Comparison of ENCODE assay signal across 36 cellular contexts in the genomic region with DNA sequence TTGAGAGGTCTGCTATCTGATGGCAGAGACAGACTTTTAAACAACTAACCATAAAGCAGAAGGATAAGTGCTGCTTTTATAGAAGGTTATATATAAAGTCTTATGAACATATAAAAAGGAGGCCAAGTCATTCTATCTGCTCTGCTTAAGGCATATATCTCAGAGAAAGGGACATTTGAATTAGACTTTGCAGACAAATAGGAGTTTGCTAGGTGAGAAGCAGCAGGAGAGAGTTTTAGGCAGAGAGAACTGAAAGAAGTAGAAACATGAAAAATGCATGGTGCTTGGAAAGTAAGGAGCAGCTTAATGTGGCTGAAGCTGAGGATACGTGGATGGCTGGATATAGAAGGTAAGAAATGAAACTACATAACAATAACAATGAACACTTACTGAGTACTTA.
"Had no signal": no experiment of that assay in that cellular context is flagged by ENCODE, and none has a peak within 500 bp of the region (broad histone marks: within the 10 kb centered on the region; RNA-seq: fewer than 3 reads in every experiment).

No MANE protein-coding gene starts in this region.

- H3K4me1 ChIP-seq: adrenal gland, breast epithelium had no signal

- H3K27me3 ChIP-seq: adrenal gland, body of pancreas, brain microvascular endothelial cell, breast epithelium had no signal

- FAIRE-seq: astrocyte, TTC549 had no signal

- DNase-seq: activated B cell treated with CpG ODN at 0.5 μM for 24 hours; activated CD4-positive, alpha-beta memory T cell treated with anti-CD3 and anti-CD28 coated beads for 36 hours; activated CD4-positive, alpha-beta T cell treated with anti-CD3 and anti-CD28 coated beads for 4 hours; activated CD4-positive, alpha-beta T cell treated with anti-CD3 and anti-CD28 coated beads, Interleukin-2, amount 10 ng/mL, durations not matched to agents 24 days and 14 days; activated CD4-positive, alpha-beta T cell treated with anti-CD3 and anti-CD28 coated beads, Interleukin-2, amount 50 U/mL, for 1 hour; activated CD4-positive, alpha-beta T cell treated with anti-CD3 and anti-CD28 coated beads, Interleukin-2, amount 50 U/mL, for 4 hours; activated CD4-positive, CD25-positive, alpha-beta regulatory T cell treated with anti-CD3 and anti-CD28 coated beads, Interleukin-2, amount 50 U/mL, for 72 hours; activated CD8-positive, alpha-beta memory T cell treated with anti-CD3 and anti-CD28 coated beads, Interleukin-2, amount 50 U/mL, for 4 hours; activated CD8-positive, alpha-beta T cell treated with anti-CD3 and anti-CD28 coated beads for 36 hours; activated effector memory CD4-positive, alpha-beta T cell treated with anti-CD3 and anti-CD28 coated beads, Interleukin-2, amount 50 U/mL, for 16 hours; activated gamma-delta T cell treated with Interleukin-2 at 50 U/mL for 16 hours; activated naive CD4-positive, alpha-beta T cell; activated naive CD4-positive, alpha-beta T cell treated with anti-CD3 and anti-CD28 coated beads for 36 hours; activated naive CD4-positive, alpha-beta T cell treated with anti-CD3 and anti-CD28 coated beads, Interleukin-2, amount 50 U/mL, for 16 hours; activated naive CD8-positive, alpha-beta T cell treated with anti-CD3 and anti-CD28 coated beads for 36 hours; activated T-cell treated with anti-CD3 and anti-CD28 coated beads for 4 hours; activated T-cell treated with anti-CD3 and anti-CD28 coated beads, Interleukin-2, amount 50 U/mL, for 1 hour; activated T-cell treated with anti-CD3 and anti-CD28 coated beads, Interleukin-2, amount 50 U/mL, for 4 hours; activated T-cell treated with anti-CD3 and anti-CD28 coated beads, Interleukin-2, amount 50 U/mL, for 72 hours; adrenal gland; amniotic stem cell; aorta; body of pancreas; brain microvascular endothelial cell; central memory CD4-positive, alpha-beta T cell; T-helper 2 cell; T-helper 9 cell had no signal

- H3K4me3 ChIP-seq: adrenal gland, body of pancreas, breast epithelium had no signal

- H3K27ac ChIP-seq: adrenal gland, body of pancreas, brain microvascular endothelial cell, breast epithelium, VCaP had no signal

- H3K9me3 Mint-ChIP-seq: activated B cell treated with CpG ODN at 0.5 μM for 24 hours; activated CD4-positive, alpha-beta memory T cell treated with anti-CD3 and anti-CD28 coated beads for 36 hours; activated CD4-positive, alpha-beta T cell treated with anti-CD3 and anti-CD28 coated beads, Interleukin-2, amount 10 ng/mL, durations not matched to agents 24 days and 14 days; activated CD8-positive, alpha-beta T cell treated with anti-CD3 and anti-CD28 coated beads for 36 hours; activated naive CD4-positive, alpha-beta T cell treated with anti-CD3 and anti-CD28 coated beads for 36 hours; activated naive CD8-positive, alpha-beta T cell treated with anti-CD3 and anti-CD28 coated beads for 36 hours; activated T-cell treated with anti-CD3 and anti-CD28 coated beads, Interleukin-2, amount 50 U/mL, for 4 hours; activated T-helper 1 cell treated with anti-CD3 and anti-CD28 coated beads, Interleukin-12 subunit alpha, Interleukin-12 subunit beta, Interleukin-2, Interleukin-4 antibody, amounts not matched to agents 30 ng/mL and 10 ng/mL and 1 ng/mL, durations not matched to agents 14 hours and 24 hours and 36 hours; activated T-helper 17 cell treated with anti-CD3 and anti-CD28 coated beads, Interleukin-2, amount 50 U/mL, for 72 hours; T-helper 1 cell treated with Interleukin-12 subunit alpha and Interleukin-12 subunit beta and Interleukin-4 antibody, amounts not matched to agents 30 μg/mL and 1 μg/mL, for 36 hours; T-helper 2 cell treated with Interferon-gamma antibody and Interleukin-4, amounts not matched to agents 5 μg/mL and 100 μg/mL, for 36 hours had no signal

- H3K36me3 Mint-ChIP-seq: activated CD4-positive, alpha-beta memory T cell treated with anti-CD3 and anti-CD28 coated beads for 36 hours; activated naive CD4-positive, alpha-beta T cell treated with anti-CD3 and anti-CD28 coated beads, Interleukin-2, amount 50 U/mL, for 72 hours; activated naive CD8-positive, alpha-beta T cell treated with anti-CD3 and anti-CD28 coated beads for 36 hours had no signal

- H3K27me3 Mint-ChIP-seq: activated CD4-positive, alpha-beta memory T cell treated with anti-CD3 and anti-CD28 coated beads for 36 hours; activated CD4-positive, alpha-beta T cell treated with anti-CD3 and anti-CD28 coated beads, Interleukin-2, amount 10 ng/mL, durations not matched to agents 24 days and 14 days; activated CD8-positive, alpha-beta T cell treated with anti-CD3 and anti-CD28 coated beads for 36 hours; activated T-helper 17 cell treated with anti-CD3 and anti-CD28 coated beads, Interleukin-2, amount 50 U/mL, for 72 hours had no signal

- H3K9me3 ChIP-seq: adrenal gland, body of pancreas, breast epithelium had no signal

- H3K4me1 Mint-ChIP-seq: activated B cell treated with CpG ODN at 0.5 μM for 24 hours; activated CD4-positive, alpha-beta T cell treated with anti-CD3 and anti-CD28 coated beads, Interleukin-2, amount 10 ng/mL, durations not matched to agents 24 days and 14 days; activated naive CD8-positive, alpha-beta T cell treated with anti-CD3 and anti-CD28 coated beads for 36 hours; activated T-helper 17 cell treated with anti-CD3 and anti-CD28 coated beads, Interleukin-2, amount 50 U/mL, for 72 hours had no signal

- H3K36me3 ChIP-seq: adrenal gland, brain microvascular endothelial cell, breast epithelium had no signal

- ATAC-seq: activated CD8-positive, alpha-beta T cell treated with anti-CD3 and anti-CD28 coated beads for 36 hours; activated naive CD4-positive, alpha-beta T cell treated with anti-CD3 and anti-CD28 coated beads, Interleukin-2, amount 50 U/mL, for 72 hours; activated T-cell treated with anti-CD3 and anti-CD28 coated beads, Interleukin-2, amount 50 U/mL, for 4 hours; activated T-cell treated with anti-CD3 and anti-CD28 coated beads, Interleukin-2, amount 50 U/mL, for 72 hours; activated T-helper 17 cell treated with anti-CD3 and anti-CD28 coated beads, Interleukin-2, amount 50 U/mL, for 72 hours; body of pancreas had no signal

- H3K4me3 Mint-ChIP-seq: activated B cell treated with CpG ODN at 0.5 μM for 24 hours; activated CD4-positive, alpha-beta memory T cell treated with anti-CD3 and anti-CD28 coated beads for 36 hours; activated CD4-positive, alpha-beta T cell treated with anti-CD3 and anti-CD28 coated beads, Interleukin-2, amount 10 ng/mL, durations not matched to agents 24 days and 14 days; activated CD8-positive, alpha-beta T cell treated with anti-CD3 and anti-CD28 coated beads for 36 hours; activated naive CD4-positive, alpha-beta T cell treated with anti-CD3 and anti-CD28 coated beads for 36 hours; activated naive CD8-positive, alpha-beta T cell treated with anti-CD3 and anti-CD28 coated beads for 36 hours; activated T-cell treated with anti-CD3 and anti-CD28 coated beads, Interleukin-2, amount 50 U/mL, for 4 hours; activated T-cell treated with anti-CD3 and anti-CD28 coated beads, Interleukin-2, amount 50 U/mL, for 72 hours; activated T-helper 1 cell treated with anti-CD3 and anti-CD28 coated beads, Interleukin-12 subunit alpha, Interleukin-12 subunit beta, Interleukin-2, Interleukin-4 antibody, amounts not matched to agents 30 ng/mL and 10 ng/mL and 1 ng/mL, durations not matched to agents 14 hours and 24 hours and 36 hours; activated T-helper 17 cell treated with anti-CD3 and anti-CD28 coated beads, Interleukin-2, amount 50 U/mL, for 72 hours; T-helper 1 cell treated with Interleukin-12 subunit alpha and Interleukin-12 subunit beta and Interleukin-4 antibody, amounts not matched to agents 30 μg/mL and 1 μg/mL, for 36 hours; T-helper 2 cell treated with Interferon-gamma antibody and Interleukin-4, amounts not matched to agents 5 μg/mL and 100 μg/mL, for 36 hours had no signal

- H3K27ac Mint-ChIP-seq: activated B cell treated with CpG ODN at 0.5 μM for 24 hours; activated CD4-positive, alpha-beta memory T cell treated with anti-CD3 and anti-CD28 coated beads for 36 hours; activated CD4-positive, alpha-beta T cell treated with anti-CD3 and anti-CD28 coated beads, Interleukin-2, amount 10 ng/mL, durations not matched to agents 24 days and 14 days; activated CD8-positive, alpha-beta T cell treated with anti-CD3 and anti-CD28 coated beads for 36 hours; activated naive CD4-positive, alpha-beta T cell treated with anti-CD3 and anti-CD28 coated beads for 36 hours; activated naive CD4-positive, alpha-beta T cell treated with anti-CD3 and anti-CD28 coated beads, Interleukin-2, amount 50 U/mL, for 72 hours; activated naive CD8-positive, alpha-beta T cell treated with anti-CD3 and anti-CD28 coated beads for 36 hours; activated T-cell treated with anti-CD3 and anti-CD28 coated beads, Interleukin-2, amount 50 U/mL, for 72 hours; activated T-helper 1 cell treated with anti-CD3 and anti-CD28 coated beads, Interleukin-12 subunit alpha, Interleukin-12 subunit beta, Interleukin-2, Interleukin-4 antibody, amounts not matched to agents 30 ng/mL and 10 ng/mL and 1 ng/mL, durations not matched to agents 14 hours and 24 hours and 36 hours; activated T-helper 17 cell treated with anti-CD3 and anti-CD28 coated beads, Interleukin-2, amount 50 U/mL, for 72 hours; T-helper 1 cell treated with Interleukin-12 subunit alpha and Interleukin-12 subunit beta and Interleukin-4 antibody, amounts not matched to agents 30 μg/mL and 1 μg/mL, for 36 hours; T-helper 2 cell treated with Interferon-gamma antibody and Interleukin-4, amounts not matched to agents 5 μg/mL and 100 μg/mL, for 36 hours had no signal
